Comparison of ENCODE assay signal across 1 cellular context in the genomic region with DNA sequence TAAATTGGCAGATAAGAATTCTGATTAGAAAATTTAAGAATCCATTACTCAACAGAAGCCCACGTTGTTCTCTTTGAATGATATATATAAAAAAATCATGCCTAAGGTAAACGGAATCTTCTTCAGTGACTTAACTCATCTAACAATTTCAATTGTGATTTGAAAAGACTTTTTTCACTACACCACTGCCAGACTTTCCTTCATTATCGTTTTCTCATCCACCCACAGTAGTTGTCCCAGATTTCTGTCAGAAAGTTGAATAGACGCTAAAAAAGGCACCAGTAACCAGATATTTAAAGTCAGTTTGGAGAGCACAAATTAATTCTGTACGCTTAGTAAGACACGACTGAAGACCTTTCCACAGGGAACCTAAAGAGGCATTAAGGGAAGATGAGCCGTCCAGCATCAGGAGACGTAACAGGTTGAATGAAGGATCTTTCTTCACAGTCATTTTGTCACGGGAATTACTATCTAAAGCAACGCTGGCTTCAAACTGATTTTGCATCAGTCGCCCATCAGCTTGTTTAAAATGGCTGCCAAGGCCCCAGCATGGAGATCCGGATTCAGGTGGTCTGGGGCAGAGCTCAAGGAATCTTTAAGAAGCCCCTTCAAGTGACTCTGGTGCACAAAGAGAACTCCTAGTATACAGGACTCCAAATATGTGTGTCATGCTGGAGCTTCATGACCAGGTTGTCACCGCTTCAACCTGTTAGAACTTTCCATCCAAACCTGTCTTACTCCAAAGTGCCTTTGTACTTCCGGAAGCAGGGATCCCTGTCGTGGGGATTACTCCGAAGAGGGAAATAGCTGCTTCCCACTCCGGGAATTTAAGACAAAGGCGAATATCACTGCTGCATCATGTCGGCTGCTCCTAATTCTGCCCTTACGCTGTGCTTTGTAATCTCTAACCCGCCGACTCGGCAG.
A peak's percentile ranks its signal among the peaks of the same experiment; 100 is the strongest.
TF ChIP-seq lines count a peak whose summit lies in the region.

No MANE protein-coding gene starts in this region.

TF ChIP-seq in GM12878, 131 proteins besides CTCF, POLR2A, EP300 and RAD21:
- TF ChIP-seq, protein P1, sequence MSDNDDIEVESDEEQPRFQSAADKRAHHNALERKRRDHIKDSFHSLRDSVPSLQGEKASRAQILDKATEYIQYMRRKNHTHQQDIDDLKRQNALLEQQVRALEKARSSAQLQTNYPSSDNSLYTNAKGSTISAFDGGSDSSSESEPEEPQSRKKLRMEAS (IDR thresholded peaks at IDR 0.05; ENCODE audit: low read depth, low read length) = no peak
- TF ChIP-seq IKZF2 (IDR thresholded peaks at IDR 0.05) = 0 out of 4 replicates have a peak, but pooled peaks have one; percentile 7 to 15
- peak; percentile 91 for TF ChIP-seq YY1 (IDR thresholded peaks at IDR 0.05; ENCODE audit: low read depth, low read length)
- TF ChIP-seq DPF2 (IDR thresholded peaks at IDR 0.05) = no peak
- 0 out of 2 replicates have a peak, but pooled peaks have one; percentile 5 for TF ChIP-seq IKZF1 (conservative IDR thresholded peaks at IDR 0.05)
